Comparison of ENCODE assay signal across 8 cellular contexts in genomic region chr15:40038654-40039543, GRCh38.
DNase-seq lines count a peak whose midpoint lies in the region; ATAC-seq and TF ChIP-seq lines count a peak whose summit lies in the region.

A gene with protein sequence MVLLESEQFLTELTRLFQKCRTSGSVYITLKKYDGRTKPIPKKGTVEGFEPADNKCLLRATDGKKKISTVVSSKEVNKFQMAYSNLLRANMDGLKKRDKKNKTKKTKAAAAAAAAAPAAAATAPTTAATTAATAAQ (minus strand): TSS chr15:40039181. CDS start chr15:40039116, 65 bp downstream.

- no peaks in the 10 kb centered on the region for H3K27me3 Mint-ChIP-seq in activated naive CD4-positive, alpha-beta T cell treated with anti-CD3 and anti-CD28 coated beads, Interleukin-2, amount 50 U/mL, for 24 hours

- peak within 1 kb of the TSS; percentile 99 for H3K4me3 Mint-ChIP-seq in activated naive CD4-positive, alpha-beta T cell treated with anti-CD3 and anti-CD28 coated beads, Interleukin-2, amount 50 U/mL, for 24 hours

- H3K36me3 Mint-ChIP-seq in activated naive CD4-positive, alpha-beta T cell treated with anti-CD3 and anti-CD28 coated beads, Interleukin-2, amount 50 U/mL, for 24 hours: peaks cover 23% of the 10 kb centered on the region

- no peaks in the 10 kb centered on the region for H3K9me3 Mint-ChIP-seq in activated naive CD4-positive, alpha-beta T cell treated with anti-CD3 and anti-CD28 coated beads, Interleukin-2, amount 50 U/mL, for 24 hours

- TF ChIP-seq CTCF in GM10266 (IDR thresholded peaks at IDR 0.05; ENCODE audit: control insufficient read depth, insufficient read depth, low read depth, missing control alignments): no peak

- H3K4me1 Mint-ChIP-seq in activated naive CD4-positive, alpha-beta T cell treated with anti-CD3 and anti-CD28 coated beads, Interleukin-2, amount 50 U/mL, for 24 hours: peaks cover 56% of the 10 kb centered on the region

- DNase-seq in GM10266 (ENCODE audit: extremely low spot score) (peak; percentile 90), NCI-H1092 treated with DMSO at 0.1 percent for 48 hours (lab: John Stamatoyannopoulos, UW) (peak; percentile 82), globus pallidus (ENCODE audit: low spot score) (peak; percentile 95), nucleus accumbens (lab: John Stamatoyannopoulos, UW) (peak; percentile 64 to 98 (median 92)), superior temporal gyrus (ENCODE audit: extremely low spot score) (peak; percentile 98)

- ATAC-seq in HG02623 (IDR thresholded peaks at IDR 0.05; ENCODE audit: unreplicated experiment) (peak; percentile 93), SK-N-SH treated with all-trans-retinoic acid at 6 μM for 48 hours (peak; percentile 98)

- peak within 1 kb of the TSS; percentile 99 for H3K27ac Mint-ChIP-seq in activated naive CD4-positive, alpha-beta T cell treated with anti-CD3 and anti-CD28 coated beads, Interleukin-2, amount 50 U/mL, for 24 hours

TF ChIP-seq in SK-N-SH treated with all-trans-retinoic acid at 6 μM for 48 hours, 23 proteins besides CTCF, POLR2A, EP300 and RAD21:
- TF ChIP-seq ZFP3 (CRISPR knock-in tag; IDR thresholded peaks at IDR 0.05) (0 out of 2 replicates have a peak, but pooled peaks have one; percentile 23), CSRNP3 (CRISPR knock-in tag; IDR thresholded peaks at IDR 0.05) (no peak)

Comparison
In these comparisons a context has a peak if more than half of its experiments do, and no peak if none do; other contexts are left out.
1. Peak in every context shown above with its lines: DNase-seq and ATAC-seq.